ENCODE assay signal across 29 cellular contexts in genomic region chr6:26609463-26609862, GRCh38.
"Had no signal": no experiment of that assay in that cellular context is flagged by ENCODE, and none has a peak within 500 bp of the region (broad histone marks: within the 10 kb centered on the region; RNA-seq: fewer than 3 reads in every experiment).

No MANE protein-coding gene starts in this region.

- FAIRE-seq: astrocyte, bronchial epithelial cell, frontal cortex had no signal

- H3K36me3 ChIP-seq: brain microvascular endothelial cell, WERI-Rb-1 had no signal

- ATAC-seq: activated CD4-positive, CD25-positive, alpha-beta regulatory T cell treated with anti-CD3 and anti-CD28 coated beads, Interleukin-2, amount 50 U/mL, for 24 hours; activated CD8-positive, alpha-beta T cell treated with anti-CD3 and anti-CD28 coated beads for 36 hours; activated T-cell treated with anti-CD3 and anti-CD28 coated beads, Interleukin-2, amount 50 U/mL, for 4 hours; activated T-helper 17 cell treated with anti-CD3 and anti-CD28 coated beads, Interleukin-2, amount 50 U/mL, for 72 hours; esophagus mucosa; T-helper 17 cell had no signal

- DNase-seq: activated B cell treated with CpG ODN at 0.5 μM for 24 hours; activated CD4-positive, alpha-beta T cell treated with anti-CD3 and anti-CD28 coated beads for 48 hours; activated CD4-positive, alpha-beta T cell treated with anti-CD3 and anti-CD28 coated beads, Interleukin-2, amount 50 U/mL, for 1 hour; activated CD4-positive, alpha-beta T cell treated with anti-CD3 and anti-CD28 coated beads, Interleukin-2, amount 50 U/mL, for 48 hours; activated CD8-positive, alpha-beta memory T cell treated with anti-CD3 and anti-CD28 coated beads for 24 hours; activated CD8-positive, alpha-beta T cell treated with anti-CD3 and anti-CD28 coated beads for 36 hours; activated effector memory CD4-positive, alpha-beta T cell treated with Interleukin-2 at 50 U/mL for 16 hours; activated gamma-delta T cell treated with Interleukin-2 at 50 U/mL for 16 hours; activated naive CD4-positive, alpha-beta T cell treated with anti-CD3 and anti-CD28 coated beads, Interleukin-2, amount 50 U/mL, for 16 hours; activated naive CD4-positive, alpha-beta T cell treated with Interleukin-2 at 50 U/mL for 16 hours; activated T-cell treated with anti-CD3 and anti-CD28 coated beads, Interleukin-2, amount 50 U/mL, for 4 hours; amniotic stem cell; anterior cingulate cortex; brain microvascular endothelial cell; dorsolateral prefrontal cortex; effector memory CD4-positive, alpha-beta T cell; endodermal cell; foreskin fibroblast; head of caudate nucleus; T-helper 17 cell; T1000; WERI-Rb-1 had no signal

- H3K27ac ChIP-seq: brain microvascular endothelial cell, coronary artery, dorsolateral prefrontal cortex, WERI-Rb-1 had no signal

- H3K4me3 ChIP-seq: coronary artery, dorsolateral prefrontal cortex had no signal
